ENCODE assay signal across 8 cellular contexts in genomic region chr18:59070181-59070912, GRCh38.
DNase-seq lines count a peak whose midpoint lies in the region; ATAC-seq, FAIRE-seq and TF ChIP-seq lines count a peak whose summit lies in the region.

No MANE protein-coding gene starts in this region.

- peak overlapping the region; percentile 73 to 84 for H3K27ac ChIP-seq in A549
- no peak overlapping the region for H3K27ac ChIP-seq in effector memory CD4-positive, alpha-beta T cell (ENCODE audit: insufficient read depth, low read length, poor library complexity, severe bottlenecking)

- DNase-seq in A549 (ENCODE audit: low read depth in 1 of 2, low spot score in 1 of 2) (peak; percentile 55 to 86), NCI-H82 treated with DMSO at 0.1 percent for 48 hours (lab: John Stamatoyannopoulos, UW; ENCODE audit: unreplicated experiment) (peak; percentile 61), memory B cell (ENCODE audit: low spot score in 2 of 2) (peak; percentile 81 to 89)
- peak; percentile 76 for DNase-seq in activated CD4-positive, alpha-beta memory T cell treated with anti-CD3 and anti-CD28 coated beads, Interleukin-2, amount 10 ng/mL, durations not matched to agents 7 days and 5 days
- DNase-seq in effector memory CD4-positive, alpha-beta T cell: peak; percentile 29 to 50 (median 38)
- peak; percentile 41 to 56 for DNase-seq in stimulated activated CD8-positive, alpha-beta memory T cell treated with anti-CD3 and anti-CD28 coated beads, Interleukin-15, amount 100 ng/mL, for 4 hours (ENCODE audit: low read depth in 2 of 2)

- no peak overlapping the region for H3K4me3 ChIP-seq in A549
- no peak overlapping the region for H3K4me3 ChIP-seq in effector memory CD4-positive, alpha-beta T cell (ENCODE audit: insufficient read depth, low read depth, low read length, poor library complexity, severe bottlenecking)

- ATAC-seq in A549 (peak; percentile 96), GM18861 (IDR thresholded peaks at IDR 0.05; ENCODE audit: unreplicated experiment) (peak; percentile 74), HG03342 (IDR thresholded peaks at IDR 0.05; ENCODE audit: unreplicated experiment) (peak; percentile 88), memory B cell (ENCODE audit: low read depth) (peak; percentile 83)

- peak overlapping the region; percentile 46 for H3K4me2 ChIP-seq in A549

- H3K4me1 ChIP-seq in A549: peaks cover 28% of the 10 kb centered on the region
- peaks cover 2% of the 10 kb centered on the region for H3K4me1 ChIP-seq in effector memory CD4-positive, alpha-beta T cell (ENCODE audit: control insufficient read depth, insufficient read depth, low read length, poor library complexity, severe bottlenecking)

- TF ChIP-seq EP300 in A549 (IDR thresholded peaks at IDR 0.05): no peak

- H3K27me3 ChIP-seq in effector memory CD4-positive, alpha-beta T cell (replicated peaks; ENCODE audit: control insufficient read depth, insufficient read depth, low read length, poor library complexity, severe bottlenecking): no peaks in the 10 kb centered on the region

- POLR2A ChIA-PET in A549 (lab: Yijun Ruan, JAX): interaction anchor here (0.6 to 1.0 kb wide), 3 partner anchors 77 to 329 kb away, joined by 3 to 11 read pairs (median 3); no protein-coding TSS in a partner anchor
- POLR2A ChIA-PET in activated CD4-positive, alpha-beta memory T cell treated with anti-CD3 and anti-CD28 coated beads, Interleukin-2, amount 10 ng/mL, durations not matched to agents 7 days and 5 days (lab: Charles Lee): no interaction called here

- H3K9me3 Mint-ChIP-seq in activated CD4-positive, alpha-beta memory T cell treated with anti-CD3 and anti-CD28 coated beads, Interleukin-2, amount 10 ng/mL, durations not matched to agents 7 days and 5 days: no peaks in the 10 kb centered on the region
- no peaks in the 10 kb centered on the region for H3K9me3 Mint-ChIP-seq in memory B cell

- H3K36me3 ChIP-seq in effector memory CD4-positive, alpha-beta T cell (ENCODE audit: control insufficient read depth, insufficient read depth, low read length): no peaks in the 10 kb centered on the region

- TF ChIP-seq RAD21 in A549 (conservative IDR thresholded peaks at IDR 0.05 in 1 of 2, IDR thresholded peaks at IDR 0.05 in 1 of 2): peak; percentile 90 to 94

- H3K4me3 Mint-ChIP-seq in activated CD4-positive, alpha-beta memory T cell treated with anti-CD3 and anti-CD28 coated beads, Interleukin-2, amount 10 ng/mL, durations not matched to agents 7 days and 5 days: no peak overlapping the region
- H3K4me3 Mint-ChIP-seq in memory B cell: no peak overlapping the region

- H3K4me1 Mint-ChIP-seq in activated CD4-positive, alpha-beta memory T cell treated with anti-CD3 and anti-CD28 coated beads, Interleukin-2, amount 10 ng/mL, durations not matched to agents 7 days and 5 days: no peaks in the 10 kb centered on the region
- H3K4me1 Mint-ChIP-seq in memory B cell: peaks cover 14% of the 10 kb centered on the region

- no peaks in the 10 kb centered on the region for H3K27me3 Mint-ChIP-seq in activated CD4-positive, alpha-beta memory T cell treated with anti-CD3 and anti-CD28 coated beads, Interleukin-2, amount 10 ng/mL, durations not matched to agents 7 days and 5 days
- H3K27me3 Mint-ChIP-seq in memory B cell: no peaks in the 10 kb centered on the region

- 35% methylated on average over 13 of the region's 19 CpGs for WGBS in A549 (ENCODE audit: missing lambda C conversion rate)

- TF ChIP-seq CTCF in A549 (IDR thresholded peaks at IDR 0.05): peak; percentile 74

- no peak overlapping the region for H3K27ac Mint-ChIP-seq in activated CD4-positive, alpha-beta memory T cell treated with anti-CD3 and anti-CD28 coated beads, Interleukin-2, amount 10 ng/mL, durations not matched to agents 7 days and 5 days
- H3K27ac Mint-ChIP-seq in memory B cell: no peak overlapping the region

- CTCF ChIA-PET in A549 (lab: Yijun Ruan, JAX): interaction anchor here (0.6 to 8.4 kb wide), 56 partner anchors 9 to 575 kb away, joined by 3 to 206 read pairs (median 4); partner anchors contain the start of genes RAX and ZNF532
- CTCF ChIA-PET in activated CD4-positive, alpha-beta memory T cell treated with anti-CD3 and anti-CD28 coated beads, Interleukin-2, amount 10 ng/mL, durations not matched to agents 7 days and 5 days (lab: Charles Lee): interaction anchor here (0.6 to 5.7 kb wide), 20 partner anchors 8 to 1244 kb away, joined by 3 to 63 read pairs (median 4); no protein-coding TSS in a partner anchor

- no peaks in the 10 kb centered on the region for H3K36me3 Mint-ChIP-seq in activated CD4-positive, alpha-beta memory T cell treated with anti-CD3 and anti-CD28 coated beads, Interleukin-2, amount 10 ng/mL, durations not matched to agents 7 days and 5 days (ENCODE audit: low read depth)
- no peaks in the 10 kb centered on the region for H3K36me3 Mint-ChIP-seq in memory B cell

- FAIRE-seq in A549 (lab: Jason Lieb, UNC): no peak

- H3K9me3 ChIP-seq in A549: no peaks in the 10 kb centered on the region
- H3K9me3 ChIP-seq in effector memory CD4-positive, alpha-beta T cell (ENCODE audit: control insufficient read depth, low read length): no peaks in the 10 kb centered on the region

- no peak for TF ChIP-seq POLR2A in A549 (IDR thresholded peaks at IDR 0.05; ENCODE audit: low read length)

TF ChIP-seq in A549, 52 proteins besides CTCF, POLR2A, EP300 and RAD21:
- TF ChIP-seq JUN (IDR thresholded peaks at IDR 0.05) (0 out of 5 replicates have a peak, but pooled peaks of 1 of the 2 experiments have one; percentile 17), CBX8 (IDR thresholded peaks at IDR 0.05) (no peak), ZNF302 (CRISPR knock-in tag; IDR thresholded peaks at IDR 0.05) (no peak), FOSL2 (IDR thresholded peaks at IDR 0.05) (no peak), FOSL2 (CRISPR knock-in tag; IDR thresholded peaks at IDR 0.05) (peak; percentile 46; the same call in 1 of the 2 replicates), RCOR1 (IDR thresholded peaks at IDR 0.05; ENCODE audit: low read depth, low read length) (no peak), FOSB (CRISPR knock-in tag; IDR thresholded peaks at IDR 0.05) (no peak), NR3C1 (IDR thresholded peaks at IDR 0.05) (no peak), NFE2L2 (conservative IDR thresholded peaks at IDR 0.05; ENCODE audit: low read length) (no peak), HDAC2 (IDR thresholded peaks at IDR 0.05) (no peak), HOXB5 (CRISPR knock-in tag; IDR thresholded peaks at IDR 0.05) (no peak), JUNB (IDR thresholded peaks at IDR 0.05) (no peak), ELK1 (IDR thresholded peaks at IDR 0.05; ENCODE audit: low read depth, low read length) (no peak), ATOH8 (CRISPR knock-in tag; IDR thresholded peaks at IDR 0.05; ENCODE audit: low read depth) (no peak), SMC3 (IDR thresholded peaks at IDR 0.05) (peak; percentile 96), CHD2 (IDR thresholded peaks at IDR 0.05; ENCODE audit: low read length, partially characterized antibody) (no peak), BHLHE40 (IDR thresholded peaks at IDR 0.05; ENCODE audit: low read depth, low read length) (no peak)
- TF ChIP-seq, protein P1, sequence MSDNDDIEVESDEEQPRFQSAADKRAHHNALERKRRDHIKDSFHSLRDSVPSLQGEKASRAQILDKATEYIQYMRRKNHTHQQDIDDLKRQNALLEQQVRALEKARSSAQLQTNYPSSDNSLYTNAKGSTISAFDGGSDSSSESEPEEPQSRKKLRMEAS (IDR thresholded peaks at IDR 0.05): peak; percentile 45; the same call in 1 of the 2 replicates
- TF ChIP-seq, protein P2, sequence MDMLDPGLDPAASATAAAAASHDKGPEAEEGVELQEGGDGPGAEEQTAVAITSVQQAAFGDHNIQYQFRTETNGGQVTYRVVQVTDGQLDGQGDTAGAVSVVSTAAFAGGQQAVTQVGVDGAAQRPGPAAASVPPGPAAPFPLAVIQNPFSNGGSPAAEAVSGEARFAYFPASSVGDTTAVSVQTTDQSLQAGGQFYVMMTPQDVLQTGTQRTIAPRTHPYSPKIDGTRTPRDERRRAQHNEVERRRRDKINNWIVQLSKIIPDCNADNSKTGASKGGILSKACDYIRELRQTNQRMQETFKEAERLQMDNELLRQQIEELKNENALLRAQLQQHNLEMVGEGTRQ (IDR thresholded peaks at IDR 0.05): no peak
